In the genomic region with DNA sequence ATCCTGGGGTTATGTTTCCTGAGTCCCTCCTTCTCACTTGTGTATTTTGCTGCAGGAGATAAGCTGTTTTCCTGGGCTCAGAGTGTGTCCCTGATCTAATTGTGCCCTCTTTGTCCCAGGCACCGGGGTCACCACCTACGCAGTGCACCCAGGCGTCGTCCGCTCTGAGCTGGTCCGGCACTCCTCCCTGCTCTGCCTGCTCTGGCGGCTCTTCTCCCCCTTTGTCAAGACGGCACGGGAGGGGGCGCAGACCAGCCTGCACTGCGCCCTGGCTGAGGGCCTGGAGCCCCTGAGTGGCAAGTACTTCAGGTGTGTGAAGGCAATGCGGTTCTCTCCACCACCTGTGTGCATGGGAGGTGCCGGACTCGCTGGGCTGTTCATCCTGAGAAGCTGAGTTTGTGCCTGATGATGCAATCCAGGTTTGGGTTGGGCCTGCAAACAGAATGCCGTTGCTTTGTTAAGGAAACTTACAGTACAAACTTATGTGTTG, we compare ENCODE assay signal across 17 cellular contexts. TPM values are rescaled to one million over a fixed set of nuclear protein-coding genes. Genes with fewer than 3 reads are reported as not detected.
DNase-seq lines count a peak whose midpoint lies in the region; ATAC-seq and TF ChIP-seq lines count a peak whose summit lies in the region.
"Had no signal": no experiment of that assay in that cellular context is flagged by ENCODE, and none has a peak within 500 bp of the region (broad histone marks: within the 10 kb centered on the region; RNA-seq: fewer than 3 reads in every experiment).

No MANE protein-coding gene starts in this region.

- TF ChIP-seq POLR2A in tibial nerve (IDR thresholded peaks at IDR 0.05), result no peak

- no peak overlapping the region for H3K4me3 ChIP-seq in iPS DF 6.9 (ENCODE audit: low read length)
- H3K4me3 ChIP-seq in tibial nerve, result no peak overlapping the region
- H3K4me3 ChIP-seq: A549, breast epithelium had no signal

- H3K27ac ChIP-seq in iPS DF 6.9 (ENCODE audit: low read length) (no peak overlapping the region), tibial nerve (no peak overlapping the region)
- H3K27ac ChIP-seq: breast epithelium, epithelial cell of prostate had no signal

- no peak for ATAC-seq in activated T-cell treated with anti-CD3 and anti-CD28 coated beads, Interleukin-2, amount 50 U/mL, for 72 hours (replicated peaks in 1 of 2)
- ATAC-seq: naive thymus-derived CD8-positive, alpha-beta T cell had no signal

- H3K36me3 ChIP-seq in iPS DF 6.9 (ENCODE audit: control insufficient read depth, insufficient read depth, low read length) (no peaks in the 10 kb centered on the region), tibial nerve (no peaks in the 10 kb centered on the region)
- H3K36me3 ChIP-seq: breast epithelium had no signal

- H3K9me3 ChIP-seq in iPS DF 6.9 (ENCODE audit: control insufficient read depth, insufficient read depth, low read length) (no peaks in the 10 kb centered on the region), tibial nerve (no peaks in the 10 kb centered on the region)
- H3K9me3 ChIP-seq: breast epithelium had no signal

- no CpG with 5 or more reads among the region's 15 CpGs for WGBS in iPS DF 6.9 (ENCODE audit: insufficient coverage, insufficient read length)
- 43 to 45% methylated on average over 14 to 15 of the region's 15 CpGs for WGBS in tibial nerve, 2 donors

- H3K27me3 ChIP-seq in iPS DF 6.9 (ENCODE audit: control insufficient read depth, insufficient read depth, low read length) (no peaks in the 10 kb centered on the region), tibial nerve (no peaks in the 10 kb centered on the region)
- H3K27me3 ChIP-seq: breast epithelium had no signal

- H3K27me3 Mint-ChIP-seq in Calu3 (ENCODE audit: unreplicated experiment) (no peaks in the 10 kb centered on the region), nephron progenitor cell (ENCODE audit: low read depth, poor library complexity) (peaks cover 36% of the 10 kb centered on the region)
- peaks cover 19% of the 10 kb centered on the region for H3K27me3 Mint-ChIP-seq in activated T-cell treated with anti-CD3 and anti-CD28 coated beads, Interleukin-2, amount 50 U/mL, for 72 hours (ENCODE audit: low read depth)

- H3K4me3 Mint-ChIP-seq in Calu3 (ENCODE audit: low read depth, unreplicated experiment) (peak overlapping the region; percentile 63), nephron progenitor cell (peak overlapping the region; percentile 8)
- no peak overlapping the region for H3K4me3 Mint-ChIP-seq in activated T-cell treated with anti-CD3 and anti-CD28 coated beads, Interleukin-2, amount 50 U/mL, for 72 hours
- H3K4me3 Mint-ChIP-seq: naive thymus-derived CD8-positive, alpha-beta T cell had no signal

- no TSS peak for BruUV-seq in Calu3 (replicated peaks; lab: Mats Ljungman, UMichigan)

- TF ChIP-seq CTCF in Calu3 (IDR thresholded peaks at IDR 0.05; ENCODE audit: unreplicated experiment) (no peak), nephron progenitor cell (IDR thresholded peaks at IDR 0.05) (no peak), tibial nerve (IDR thresholded peaks at IDR 0.05) (no peak)

- H3K36me3 Mint-ChIP-seq in Calu3 (ENCODE audit: insufficient read depth, unreplicated experiment), result no peaks in the 10 kb centered on the region
- no peaks in the 10 kb centered on the region for H3K36me3 Mint-ChIP-seq in nephron progenitor cell (ENCODE audit: low read depth)
- H3K36me3 Mint-ChIP-seq in activated T-cell treated with anti-CD3 and anti-CD28 coated beads, Interleukin-2, amount 50 U/mL, for 72 hours (ENCODE audit: insufficient read depth in 2 of 2), result no peaks in the 10 kb centered on the region
- H3K36me3 Mint-ChIP-seq: naive thymus-derived CD8-positive, alpha-beta T cell had no signal

- H3K4me1 Mint-ChIP-seq in Calu3 (ENCODE audit: low read depth, unreplicated experiment) (peaks cover 15% of the 10 kb centered on the region), nephron progenitor cell (peaks cover 16% of the 10 kb centered on the region)
- H3K4me1 Mint-ChIP-seq in activated T-cell treated with anti-CD3 and anti-CD28 coated beads, Interleukin-2, amount 50 U/mL, for 72 hours (ENCODE audit: low read depth), result no peaks in the 10 kb centered on the region
- H3K4me1 Mint-ChIP-seq: naive thymus-derived CD8-positive, alpha-beta T cell had no signal

- intact Hi-C loops in Calu3 (cut with micrococcal nuclease; ENCODE audit: unreplicated experiment) (no loop called here), cardiac septum (cut with DNase I) (no loop called here)

- DNase-seq in Calu3 (peak; percentile 47), SW480 (ENCODE audit: low spot score) (peak; percentile 60), iPS DF 6.9 (ENCODE audit: low read depth, low spot score) (peak; percentile 35), nephron progenitor cell (peak; percentile 27), tibial nerve (ENCODE audit: low spot score in 2 of 2) (no peak), AG20443 (ENCODE audit: low spot score) (no peak), cardiac septum (ENCODE audit: low spot score) (no peak)
- DNase-seq in activated T-cell treated with anti-CD3 and anti-CD28 coated beads, Interleukin-2, amount 50 U/mL, for 72 hours, result no peak
- DNase-seq: activated CD4-positive, alpha-beta T cell treated with anti-CD3 and anti-CD28 coated beads, Interleukin-2, amount 50 U/mL, for 48 hours; activated gamma-delta T cell; naive thymus-derived CD8-positive, alpha-beta T cell; NCI-H345; RPMI8226; T-helper 9 cell had no signal

- H3K4me1 ChIP-seq in iPS DF 6.9 (ENCODE audit: control insufficient read depth, insufficient read depth, low read length) (no peaks in the 10 kb centered on the region), tibial nerve (no peaks in the 10 kb centered on the region)
- H3K4me1 ChIP-seq: A549, breast epithelium had no signal

- no peaks in the 10 kb centered on the region for H3K9me3 Mint-ChIP-seq in Calu3 (ENCODE audit: low read depth, unreplicated experiment)
- H3K9me3 Mint-ChIP-seq in nephron progenitor cell, result no peaks in the 10 kb centered on the region
- H3K9me3 Mint-ChIP-seq in activated T-cell treated with anti-CD3 and anti-CD28 coated beads, Interleukin-2, amount 50 U/mL, for 72 hours, result no peaks in the 10 kb centered on the region

- CTCF ChIA-PET in Calu3 (lab: Charles Lee), result interaction anchor here (0.6 to 1.2 kb wide), 3 partner anchors 8 to 1000 kb away, joined by 3 to 4 read pairs (median 3); no protein-coding TSS in a partner anchor

- TF ChIP-seq EP300 in tibial nerve (IDR thresholded peaks at IDR 0.05), result no peak

- H3K27ac Mint-ChIP-seq in Calu3 (ENCODE audit: unreplicated experiment) (peak overlapping the region; percentile 40), nephron progenitor cell (no peak overlapping the region)
- no peak overlapping the region for H3K27ac Mint-ChIP-seq in activated T-cell treated with anti-CD3 and anti-CD28 coated beads, Interleukin-2, amount 50 U/mL, for 72 hours
- H3K27ac Mint-ChIP-seq: naive thymus-derived CD8-positive, alpha-beta T cell had no signal

RNA-seq across cellular contexts. Expression of gene RDH12, which starts 27.4 kb away (rescaled TPM):
- 0.38 and 0.51 TPM in 2 replicates for total RNA-seq in Calu3 (2022)
- not detected for total RNA-seq in tibial nerve
- not detected for total RNA-seq in activated T-cell treated with anti-CD3 and anti-CD28 coated beads, Interleukin-2, amount 50 U/mL, for 72 hours
- total RNA-seq in cardiac septum, result not detected
- total RNA-seq: breast epithelium; naive thymus-derived CD8-positive, alpha-beta T cell had no signal

RNA-seq across cellular contexts. Expression of gene RDH11, which starts 33.6 kb away (rescaled TPM):
- total RNA-seq in Calu3 (2022) (117 and 133 TPM in 2 replicates), tibial nerve (10 to 100 TPM; 24.0 to 48.8 (median 34.9) TPM), cardiac septum (18.3 TPM)
- total RNA-seq in activated T-cell treated with anti-CD3 and anti-CD28 coated beads, Interleukin-2, amount 50 U/mL, for 72 hours, result 10 to 100 TPM; 47.4 to 49.9 TPM

RNA-seq across cellular contexts. Expression of gene VTI1B, which starts 54.7 kb away (rescaled TPM):
- 70.3 and 75.5 TPM in 2 replicates for total RNA-seq in Calu3 (2022)
- 100 to 1,000 TPM in 3 of 4 donors, 10 to 100 TPM in 1; 66.1 to 123 (median 103) TPM for total RNA-seq in tibial nerve
- total RNA-seq in activated T-cell treated with anti-CD3 and anti-CD28 coated beads, Interleukin-2, amount 50 U/mL, for 72 hours, result 10 to 100 TPM; 65.7 to 71.3 TPM
- total RNA-seq in cardiac septum, result 115 TPM

Comparison
In these comparisons a context has a peak if more than half of its experiments do, and no peak if none do; other contexts are left out.
1. DNase-seq: peak in Calu3 (single experiment), SW480 (single experiment), iPS DF 6.9 (single experiment) and nephron progenitor cell (single experiment); none in tibial nerve (0 of 2), AG20443 (single experiment), activated T-cell treated with anti-CD3 and anti-CD28 coated beads, Interleukin-2, amount 50 U/mL, for 72 hours (0 of 2) and cardiac septum (single experiment).
2. H3K4me3 Mint-ChIP-seq: peak in Calu3 (single experiment) and nephron progenitor cell (single experiment); none in activated T-cell treated with anti-CD3 and anti-CD28 coated beads, Interleukin-2, amount 50 U/mL, for 72 hours (0 of 2).